12 cellular contexts compared by ENCODE assay signal in genomic region chr1:54323324-54323739, GRCh38.
A peak's percentile ranks its signal among the peaks of the same experiment; 100 is the strongest.
DNase-seq lines count a peak whose midpoint lies in the region; ATAC-seq and TF ChIP-seq lines count a peak whose summit lies in the region.
"Had no signal": no experiment of that assay in that cellular context is flagged by ENCODE, and none has a peak within 500 bp of the region (broad histone marks: within the 10 kb centered on the region; RNA-seq: fewer than 3 reads in every experiment).

No MANE protein-coding gene starts in this region.

- dilution Hi-C loops in mammary epithelial cell (cut with HindIII; ENCODE audit: low sequenced_read_pairs), result no loop called here

- TF ChIP-seq CTCF in mammary epithelial cell (conservative IDR thresholded peaks at IDR 0.05 in 1 of 2, IDR thresholded peaks at IDR 0.05 in 1 of 2; ENCODE audit: extremely low read depth in 1 of 2, insufficient read depth in 1 of 2, low read depth in 1 of 2, low read length in 2 of 2), result peak; percentile 36 to 69
- TF ChIP-seq CTCF in left lung (IDR thresholded peaks at IDR 0.05), result no peak
- no peak for TF ChIP-seq CTCF in GM13976 (IDR thresholded peaks at IDR 0.05; ENCODE audit: borderline replicate concordance, control extremely low read depth, extremely low read depth, insufficient read depth, missing control alignments)

- no peak overlapping the region for H3K9ac ChIP-seq in mammary epithelial cell (ENCODE audit: insufficient read depth, low read length)
- H3K9ac ChIP-seq in stomach smooth muscle (ENCODE audit: low read length in 2 of 2), result peak overlapping the region in 1 of 2 donors; percentile 0

- H3K36me3 ChIP-seq in mammary epithelial cell (ENCODE audit: insufficient read depth, low read length) (no peaks in the 10 kb centered on the region), left lung (no peaks in the 10 kb centered on the region), stomach smooth muscle (ENCODE audit: control insufficient read depth in 2 of 2, insufficient read depth in 2 of 2, low read length in 2 of 2) (no peaks in the 10 kb centered on the region)

- H4K20me1 ChIP-seq in mammary epithelial cell (ENCODE audit: insufficient read depth, low read length), result no peaks in the 10 kb centered on the region

- 0% methylated on average over 2 of the region's 6 CpGs for WGBS in mammary epithelial cell (ENCODE audit: low coverage, missing lambda C conversion rate)

- peak overlapping the region; percentile 4 for H2AFZ ChIP-seq in mammary epithelial cell (ENCODE audit: low read depth, low read length)

- peak overlapping the region; percentile 60 for H3K27ac ChIP-seq in mammary epithelial cell (ENCODE audit: insufficient read depth, low read depth, low read length)
- H3K27ac ChIP-seq in left lung, result no peak overlapping the region
- H3K27ac ChIP-seq in stomach smooth muscle (ENCODE audit: low read length), result peak overlapping the region; percentile 83

- H3K27me3 ChIP-seq in mammary epithelial cell (ENCODE audit: insufficient read depth, low read length), result no peaks in the 10 kb centered on the region
- H3K27me3 ChIP-seq in left lung, result no peaks in the 10 kb centered on the region
- H3K27me3 ChIP-seq in stomach smooth muscle (ENCODE audit: control insufficient read depth in 1 of 2, insufficient read depth in 2 of 2, low read length in 2 of 2), result no peaks in the 10 kb centered on the region

- no TSS peak for BruUV-seq in mammary epithelial cell (replicated peaks; lab: Mats Ljungman, UMichigan)

- peaks cover 40% of the 10 kb centered on the region for H3K4me1 ChIP-seq in mammary epithelial cell (ENCODE audit: insufficient read depth, low read length)
- peaks cover 20 to 36% of the 10 kb centered on the region in 2 donors for H3K4me1 ChIP-seq in left lung
- peaks cover 65% of the 10 kb centered on the region for H3K4me1 ChIP-seq in stomach smooth muscle (ENCODE audit: control insufficient read depth, insufficient read depth, low read length)

- DNase-seq in HuH-7 (ENCODE audit: low spot score) (peak; percentile 74), mammary epithelial cell (peak; percentile 94), left lung (no peak), NCI-H146 treated with DMSO at 0.1 percent for 48 hours (lab: John Stamatoyannopoulos, UW; ENCODE audit: unreplicated experiment) (no peak), GM13976 (ENCODE audit: low spot score) (no peak), NCI-H748 (lab: John Stamatoyannopoulos, UW; ENCODE audit: unreplicated experiment) (no peak)
- DNase-seq: DMS79, left cardiac atrium, NCI-H1417 treated with DMSO at 0.1 percent for 48 hours, retina, T-helper 1 cell had no signal

- no peak overlapping the region for H3K4me3 ChIP-seq in mammary epithelial cell (replicated peaks in 1 of 3; ENCODE audit: insufficient read depth in 1 of 3, low read depth in 2 of 3, low read length in 3 of 3)
- no peak overlapping the region for H3K4me3 ChIP-seq in left lung
- peak overlapping the region in 1 of 2 donors; percentile 29 for H3K4me3 ChIP-seq in stomach smooth muscle (ENCODE audit: low read length in 2 of 2)

- intact Hi-C loops in mammary epithelial cell (cut with micrococcal nuclease) (loop anchor here (1.0 to 5.0 kb wide), 3 partner anchors 61 to 166 kb away; no protein-coding TSS in a partner anchor), left lung (cut with DNase I) (no loop called here)

- in situ Hi-C loops in mammary epithelial cell (cut with MboI; ENCODE audit: low sequenced_read_pairs in 2 of 2), result no loop called here
- in situ Hi-C loops in GM13976 (cut with MboI; ENCODE audit: low sequenced_read_pairs, unreplicated experiment), result no loop called here

- H3K9me3 ChIP-seq in mammary epithelial cell (replicated peaks; ENCODE audit: insufficient read depth, low read length) (no peaks in the 10 kb centered on the region), left lung (no peaks in the 10 kb centered on the region), stomach smooth muscle (ENCODE audit: control insufficient read depth in 2 of 2, low read length in 2 of 2) (no peaks in the 10 kb centered on the region)

- CTCF ChIA-PET in mammary epithelial cell (lab: Charles Lee; ENCODE audit: low non-redundant PET), result interaction anchor here (0.8 kb wide), 1 partner anchor 165 kb away, joined by 4 read pairs; no protein-coding TSS in a partner anchor

- peaks cover 43% of the 10 kb centered on the region for H3K79me2 ChIP-seq in mammary epithelial cell (ENCODE audit: insufficient read depth, low read length)

- peak; percentile 30 for ATAC-seq in left lung

- peak overlapping the region; percentile 76 for H3K4me2 ChIP-seq in mammary epithelial cell (ENCODE audit: insufficient read depth, low read depth, low read length)

Comparison
In these comparisons a context has a peak if more than half of its experiments do, and no peak if none do; other contexts are left out.
1. DNase-seq: peak in HuH-7 (single experiment) and mammary epithelial cell (single experiment); none in left lung (0 of 2), NCI-H146 treated with DMSO at 0.1 percent for 48 hours (single experiment), GM13976 (single experiment) and NCI-H748 (single experiment).
2. H3K27ac ChIP-seq: peak in mammary epithelial cell (single experiment) and stomach smooth muscle (single experiment); none in left lung (0 of 2).
3. CTCF ChIP-seq: peak in mammary epithelial cell (2 of 2); none in left lung (0 of 2) and GM13976 (single experiment).